In the genomic region with DNA sequence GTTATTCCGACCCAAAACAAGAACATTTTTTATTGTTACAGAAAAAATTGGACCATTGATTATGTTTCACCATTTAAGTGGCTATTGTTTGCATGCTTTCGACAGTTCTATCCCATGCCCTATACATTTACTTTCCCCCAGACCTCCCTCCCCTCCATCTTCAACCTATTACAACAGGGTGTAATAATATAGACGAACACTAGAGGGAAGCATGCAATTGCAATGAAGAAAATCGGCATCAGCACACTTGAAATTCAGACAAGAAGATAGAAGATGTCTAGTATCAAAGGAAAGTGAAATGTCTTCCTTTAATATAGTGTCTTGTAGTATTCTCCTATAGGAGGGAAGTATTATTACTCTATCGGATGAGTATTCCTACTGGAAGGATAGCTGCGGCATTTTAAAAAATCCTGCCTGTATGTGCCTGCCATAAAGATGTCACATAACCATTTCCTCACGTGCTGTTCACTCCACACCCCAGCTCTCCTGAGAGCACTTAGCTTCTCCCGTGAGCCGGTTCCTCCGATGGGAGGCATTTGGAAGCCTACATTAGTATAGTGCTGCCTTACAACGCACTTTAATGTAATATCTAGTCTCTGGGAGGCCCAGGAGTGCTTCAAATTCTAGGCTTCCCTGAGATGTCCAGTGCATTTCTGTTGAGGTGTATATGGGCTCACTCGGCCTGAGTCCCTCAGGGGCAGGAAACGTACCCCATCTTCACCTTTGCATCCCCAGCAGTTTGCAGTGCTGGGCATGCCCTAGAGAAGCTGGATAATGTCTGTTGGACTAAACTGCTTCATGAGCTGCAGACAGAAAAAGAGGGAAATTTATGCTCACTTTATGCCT, we compare ENCODE assay signal across 8 cellular contexts. TPM values are rescaled to one million over a fixed set of nuclear protein-coding genes. Genes with fewer than 3 reads are reported as not detected.
DNase-seq lines count a peak whose midpoint lies in the region; ATAC-seq and TF ChIP-seq lines count a peak whose summit lies in the region.

No MANE protein-coding gene starts in this region.

- no peaks in the 10 kb centered on the region for H3K36me3 Mint-ChIP-seq in WTC11

- ATAC-seq in GM18520 (IDR thresholded peaks at IDR 0.05; ENCODE audit: unreplicated experiment) (peak; percentile 64), HG03175 (IDR thresholded peaks at IDR 0.05; ENCODE audit: unreplicated experiment) (peak; percentile 88), WTC11 (peak; percentile 89), Right ventricle myocardium superior (ENCODE audit: poor library complexity) (peak; percentile 78), HG02623 (IDR thresholded peaks at IDR 0.05; ENCODE audit: unreplicated experiment) (no peak)

- H3K27ac Mint-ChIP-seq in WTC11, result no peak overlapping the region

- peak; percentile 86 for DNase-seq in AML-193 (lab: John Stamatoyannopoulos, UW)
- DNase-seq in NCI-H2196 treated with DMSO at 0.1 percent for 48 hours (lab: John Stamatoyannopoulos, UW; ENCODE audit: unreplicated experiment), result peak; percentile 17
- DNase-seq in WTC11 (ENCODE audit: low spot score), result no peak
- no peak for DNase-seq in Right ventricle myocardium superior
- DNase-seq in putamen (ENCODE audit: low spot score), result peak; percentile 57

- intact Hi-C loops in Right ventricle myocardium superior (cut with DNase I), result loop anchor here (5.0 to 10.0 kb wide), 3 partner anchors 63 to 426 kb away; no protein-coding TSS in a partner anchor

- no peaks in the 10 kb centered on the region for H3K27me3 Mint-ChIP-seq in WTC11 (ENCODE audit: low read depth)

- H3K9me3 Mint-ChIP-seq in WTC11, result peaks cover 7% of the 10 kb centered on the region

- CTCF ChIA-PET in WTC11 (lab: Charles Lee), result interaction anchor here (1.6 to 2.2 kb wide), 3 partner anchors 41 to 141 kb away, joined by 4 to 19 read pairs (median 9); partner anchors contain the start of gene SIAH2

- POLR2A ChIA-PET in WTC11 (lab: Charles Lee), result interaction anchor here (1.0 kb wide), 1 partner anchor 52 kb away, joined by 3 read pairs; no protein-coding TSS in a partner anchor

- peak; percentile 73 for TF ChIP-seq CTCF in WTC11 (IDR thresholded peaks at IDR 0.05)

- no peaks in the 10 kb centered on the region for H3K4me1 Mint-ChIP-seq in WTC11

- H3K4me3 Mint-ChIP-seq in WTC11, result no peak overlapping the region

TF ChIP-seq in WTC11, 78 proteins besides CTCF, POLR2A, EP300 and RAD21 (continues in another document):
- TF ChIP-seq TEAD1 (CRISPR knock-in tag; IDR thresholded peaks at IDR 0.05) (no peak), CREB1 (CRISPR knock-in tag; IDR thresholded peaks at IDR 0.05) (no peak), ARID4B (CRISPR knock-in tag; IDR thresholded peaks at IDR 0.05; ENCODE audit: borderline replicate concordance) (no peak), ZNF532 (CRISPR knock-in tag; IDR thresholded peaks at IDR 0.05; ENCODE audit: borderline replicate concordance) (no peak), RORB (CRISPR knock-in tag; IDR thresholded peaks at IDR 0.05) (no peak), NR1H2 (CRISPR knock-in tag; IDR thresholded peaks at IDR 0.05) (no peak), MYBL2 (CRISPR knock-in tag; IDR thresholded peaks at IDR 0.05) (no peak), CBFB (CRISPR knock-in tag; IDR thresholded peaks at IDR 0.05; ENCODE audit: low read depth) (no peak), JAZF1 (CRISPR knock-in tag; IDR thresholded peaks at IDR 0.05) (no peak), USF1 (CRISPR knock-in tag; IDR thresholded peaks at IDR 0.05) (no peak), ZNF671 (CRISPR knock-in tag; IDR thresholded peaks at IDR 0.05) (no peak), FOXP1 (CRISPR knock-in tag; IDR thresholded peaks at IDR 0.05; ENCODE audit: borderline replicate concordance) (no peak)
- TF ChIP-seq, protein P1, sequence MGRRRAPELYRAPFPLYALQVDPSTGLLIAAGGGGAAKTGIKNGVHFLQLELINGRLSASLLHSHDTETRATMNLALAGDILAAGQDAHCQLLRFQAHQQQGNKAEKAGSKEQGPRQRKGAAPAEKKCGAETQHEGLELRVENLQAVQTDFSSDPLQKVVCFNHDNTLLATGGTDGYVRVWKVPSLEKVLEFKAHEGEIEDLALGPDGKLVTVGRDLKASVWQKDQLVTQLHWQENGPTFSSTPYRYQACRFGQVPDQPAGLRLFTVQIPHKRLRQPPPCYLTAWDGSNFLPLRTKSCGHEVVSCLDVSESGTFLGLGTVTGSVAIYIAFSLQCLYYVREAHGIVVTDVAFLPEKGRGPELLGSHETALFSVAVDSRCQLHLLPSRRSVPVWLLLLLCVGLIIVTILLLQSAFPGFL (CRISPR knock-in tag; IDR thresholded peaks at IDR 0.05; ENCODE audit: borderline replicate concordance), result no peak
- TF ChIP-seq, protein P2, sequence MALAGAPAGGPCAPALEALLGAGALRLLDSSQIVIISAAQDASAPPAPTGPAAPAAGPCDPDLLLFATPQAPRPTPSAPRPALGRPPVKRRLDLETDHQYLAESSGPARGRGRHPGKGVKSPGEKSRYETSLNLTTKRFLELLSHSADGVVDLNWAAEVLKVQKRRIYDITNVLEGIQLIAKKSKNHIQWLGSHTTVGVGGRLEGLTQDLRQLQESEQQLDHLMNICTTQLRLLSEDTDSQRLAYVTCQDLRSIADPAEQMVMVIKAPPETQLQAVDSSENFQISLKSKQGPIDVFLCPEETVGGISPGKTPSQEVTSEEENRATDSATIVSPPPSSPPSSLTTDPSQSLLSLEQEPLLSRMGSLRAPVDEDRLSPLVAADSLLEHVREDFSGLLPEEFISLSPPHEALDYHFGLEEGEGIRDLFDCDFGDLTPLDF (CRISPR knock-in tag; IDR thresholded peaks at IDR 0.05), result no peak

RNA-seq across cellular contexts. Expression of gene ERICH6, which starts 17.8 kb away (rescaled TPM):
- total RNA-seq in WTC11 (2021) (0.26 to 0.30 TPM in 2 of 3 replicates, not detected in the other), Right ventricle myocardium superior (not detected)

RNA-seq across cellular contexts. Expression of gene SIAH2, which starts 41.5 kb away (rescaled TPM):
- total RNA-seq in WTC11 (2021), result 15.8 to 17.1 TPM (median 15.9 TPM) in 3 replicates
- total RNA-seq in Right ventricle myocardium superior, result 18.2 TPM

Comparison
In these comparisons a context has a peak if more than half of its experiments do, and no peak if none do; other contexts are left out.
1. DNase-seq: peak in AML-193 (2 of 2), NCI-H2196 treated with DMSO at 0.1 percent for 48 hours (single experiment) and putamen (single experiment); none in WTC11 (single experiment) and Right ventricle myocardium superior (single experiment).